12 cellular contexts compared by ENCODE assay signal in genomic region chr14:68293404-68293803, GRCh38.
DNase-seq lines count a peak whose midpoint lies in the region; ATAC-seq and TF ChIP-seq lines count a peak whose summit lies in the region.
"Had no signal": no experiment of that assay in that cellular context is flagged by ENCODE, and none has a peak within 500 bp of the region (broad histone marks: within the 10 kb centered on the region; RNA-seq: fewer than 3 reads in every experiment).

No MANE protein-coding gene starts in this region.

- 67% methylated on average over 5 of the region's 5 CpGs for WGBS in hepatocyte (ENCODE audit: low lambda C conversion rate, missing lambda C conversion rate)

- peak overlapping the region; percentile 36 for H3K4me3 Mint-ChIP-seq in stimulated activated effector memory CD8-positive, alpha-beta T cell treated with anti-CD3 and anti-CD28 coated beads, Interleukin-12 subunit alpha, Interleukin-12 subunit beta, amount 100 ng/mL, for 72 hours

- no peaks in the 10 kb centered on the region for H4K20me1 ChIP-seq in hepatocyte (ENCODE audit: insufficient read depth, poor library complexity, severe bottlenecking)

- H3K4me1 ChIP-seq in Peyer's patch (peaks cover 0 to 45% (median 14%) of the 10 kb centered on the region in 4 donors), hepatocyte (ENCODE audit: insufficient read depth) (peaks cover 57% of the 10 kb centered on the region)

- ATAC-seq in activated CD4-positive, CD25-positive, alpha-beta regulatory T cell treated with anti-CD3 and anti-CD28 coated beads, Interleukin-2, amount 50 U/mL, for 24 hours = peak; percentile 36 to 45
- peak; percentile 46 for ATAC-seq in stimulated activated effector memory CD8-positive, alpha-beta T cell treated with anti-CD3 and anti-CD28 coated beads, Interleukin-12 subunit alpha, Interleukin-12 subunit beta, amount 100 ng/mL, for 72 hours

- DNase-seq in activated CD4-positive, CD25-positive, alpha-beta regulatory T cell treated with anti-CD3 and anti-CD28 coated beads, Interleukin-2, amount 50 U/mL, for 72 hours = no peak
- DNase-seq in Peyer's patch (peak in 2 of 3 donors; percentile 76 to 78), hepatocyte (ENCODE audit: low spot score) (no peak), HuH-7.5 (ENCODE audit: low spot score) (no peak), hippocampal formation (lab: John Stamatoyannopoulos, UW) (no peak), SIG-M5 (lab: John Stamatoyannopoulos, UW) (no peak)
- no peak for DNase-seq in stimulated activated effector memory CD8-positive, alpha-beta T cell treated with anti-CD3 and anti-CD28 coated beads, Interleukin-12 subunit alpha, Interleukin-12 subunit beta, amount 100 ng/mL, for 72 hours (ENCODE audit: low spot score in 2 of 2)
- DNase-seq: activated CD4-positive, CD25-positive, alpha-beta regulatory T cell; glutamatergic neuron; NCI-H345 had no signal

- H3K27ac ChIP-seq in Peyer's patch (peak overlapping the region in 2 of 4 donors; percentile 33 to 67), hepatocyte (peak overlapping the region; percentile 92)
- H3K27ac ChIP-seq: GM23248 had no signal

- H3K36me3 Mint-ChIP-seq in stimulated activated effector memory CD8-positive, alpha-beta T cell treated with anti-CD3 and anti-CD28 coated beads, Interleukin-12 subunit alpha, Interleukin-12 subunit beta, amount 100 ng/mL, for 72 hours = no peaks in the 10 kb centered on the region

- H3K27ac Mint-ChIP-seq in stimulated activated effector memory CD8-positive, alpha-beta T cell treated with anti-CD3 and anti-CD28 coated beads, Interleukin-12 subunit alpha, Interleukin-12 subunit beta, amount 100 ng/mL, for 72 hours = peak overlapping the region; percentile 78

- H3K36me3 ChIP-seq in Peyer's patch (no peaks in the 10 kb centered on the region), hepatocyte (replicated peaks; ENCODE audit: insufficient read depth, low read depth) (no peaks in the 10 kb centered on the region)

- no peaks in the 10 kb centered on the region for H3K27me3 ChIP-seq in Peyer's patch
- no peaks in the 10 kb centered on the region for H3K27me3 ChIP-seq in hepatocyte

- no peak for TF ChIP-seq POLR2A in Peyer's patch (IDR thresholded peaks at IDR 0.05)

- H2AFZ ChIP-seq in hepatocyte = no peak overlapping the region

- H3K4me3 ChIP-seq in Peyer's patch (no peak overlapping the region), hepatocyte (no peak overlapping the region)
- H3K4me3 ChIP-seq: GM23248 had no signal

- TF ChIP-seq CTCF in Peyer's patch (IDR thresholded peaks at IDR 0.05) (no peak), hepatocyte (IDR thresholded peaks at IDR 0.05; ENCODE audit: poor library complexity) (no peak)

- peaks cover 42% of the 10 kb centered on the region for H3K4me1 Mint-ChIP-seq in stimulated activated effector memory CD8-positive, alpha-beta T cell treated with anti-CD3 and anti-CD28 coated beads, Interleukin-12 subunit alpha, Interleukin-12 subunit beta, amount 100 ng/mL, for 72 hours

- H3K9me3 ChIP-seq in Peyer's patch = no peaks in the 10 kb centered on the region
- no peaks in the 10 kb centered on the region for H3K9me3 ChIP-seq in hepatocyte (ENCODE audit: low read depth)

- no peaks in the 10 kb centered on the region for H3K9me3 Mint-ChIP-seq in stimulated activated effector memory CD8-positive, alpha-beta T cell treated with anti-CD3 and anti-CD28 coated beads, Interleukin-12 subunit alpha, Interleukin-12 subunit beta, amount 100 ng/mL, for 72 hours

- no peaks in the 10 kb centered on the region for H3K9me2 ChIP-seq in hepatocyte (replicated peaks; ENCODE audit: insufficient read depth)

- H3K79me2 ChIP-seq in hepatocyte = no peaks in the 10 kb centered on the region

- H3K4me2 ChIP-seq in hepatocyte = no peak overlapping the region

Comparison
In these comparisons a context has a peak if more than half of its experiments do, and no peak if none do; other contexts are left out.
1. DNase-seq: peak in Peyer's patch (2 of 3); none in activated CD4-positive, CD25-positive, alpha-beta regulatory T cell treated with anti-CD3 and anti-CD28 coated beads, Interleukin-2, amount 50 U/mL, for 72 hours (single experiment), hepatocyte (single experiment), stimulated activated effector memory CD8-positive, alpha-beta T cell treated with anti-CD3 and anti-CD28 coated beads, Interleukin-12 subunit alpha, Interleukin-12 subunit beta, amount 100 ng/mL, for 72 hours (0 of 2), HuH-7.5 (single experiment), hippocampal formation (0 of 2) and SIG-M5 (single experiment).